Comparison of ENCODE assay signal across 2 cellular contexts in genomic region chr6:2999005-2999620, GRCh38.
TF ChIP-seq lines count a peak whose summit lies in the region.

No MANE protein-coding gene starts in this region.

TF ChIP-seq in SK-N-SH treated with all-trans-retinoic acid at 6 μM for 48 hours, 23 proteins besides CTCF, POLR2A, EP300 and RAD21 (continued from another document):
- TF ChIP-seq CREB5 (CRISPR knock-in tag; IDR thresholded peaks at IDR 0.05; ENCODE audit: low read depth) (no peak), OSR1 (CRISPR knock-in tag; IDR thresholded peaks at IDR 0.05) (no peak), SNAI2 (CRISPR knock-in tag; IDR thresholded peaks at IDR 0.05) (no peak), PPARA (CRISPR knock-in tag; IDR thresholded peaks at IDR 0.05; ENCODE audit: borderline replicate concordance) (no peak), RARB (CRISPR knock-in tag; IDR thresholded peaks at IDR 0.05) (no peak), ZNF70 (CRISPR knock-in tag; IDR thresholded peaks at IDR 0.05) (no peak)

TF ChIP-seq in endothelial cell of umbilical vein, 7 proteins besides CTCF, POLR2A, EP300 and RAD21 (continued from another document):
- no peak for TF ChIP-seq MAX (IDR thresholded peaks at IDR 0.05; ENCODE audit: insufficient read depth, insufficient read length)
- TF ChIP-seq GATA2 (IDR thresholded peaks at IDR 0.05; ENCODE audit: insufficient read depth, insufficient read length, low read depth, low read length): no peak
